Comparison of ENCODE assay signal across 10 cellular contexts in genomic region chr16:50611332-50611934, GRCh38.
DNase-seq lines count a peak whose midpoint lies in the region; ATAC-seq lines count a peak whose summit lies in the region.
"Had no signal": no experiment of that assay in that cellular context is flagged by ENCODE, and none has a peak within 500 bp of the region (broad histone marks: within the 10 kb centered on the region; RNA-seq: fewer than 3 reads in every experiment).

No MANE protein-coding gene starts in this region.

- H3K36me3 ChIP-seq in BLaER1 treated with 17β-estradiol and CSF1 and Interleukin-3, amounts not matched to agents 10 nM and 100 nM, result no peaks in the 10 kb centered on the region

- no peak overlapping the region for H3K4me3 ChIP-seq in BLaER1 treated with 17β-estradiol and CSF1 and Interleukin-3, amounts not matched to agents 10 nM and 100 nM
- H3K4me3 ChIP-seq: testis had no signal

- peaks cover 38 to 66% (median 63%) of the 10 kb centered on the region in 10 experiments for H3K4me1 ChIP-seq in BLaER1 treated with 17β-estradiol and CSF1 and Interleukin-3, amounts not matched to agents 10 nM and 100 nM

- H3K9ac ChIP-seq in BLaER1 treated with 17β-estradiol and CSF1 and Interleukin-3, amounts not matched to agents 10 nM and 100 nM, result peak overlapping the region in 1 of 11 experiments; percentile 18; a peak in 1 of 22 replicates

- DNase-seq in HS-5 (ENCODE audit: low read depth), result peak; percentile 2
- DNase-seq in astrocyte of the hippocampus (ENCODE audit: low read depth, low spot score), result peak; percentile 14
- peak; percentile 64 for DNase-seq in kidney tubule cell (ENCODE audit: low spot score)
- no peak for DNase-seq in activated CD4-positive, alpha-beta T cell treated with anti-CD3 and anti-CD28 coated beads for 48 hours
- no peak for DNase-seq in mucosa of gallbladder (ENCODE audit: low spot score)
- DNase-seq in KG1 (lab: John Stamatoyannopoulos, UW), result no peak
- DNase-seq: NCI-H1694 treated with DMSO at 0.1 percent for 48 hours, testis had no signal

- H3K27me3 ChIP-seq in BLaER1 treated with 17β-estradiol and CSF1 and Interleukin-3, amounts not matched to agents 10 nM and 100 nM, result no peaks in the 10 kb centered on the region
- H3K27me3 ChIP-seq: testis had no signal

- no peaks in the 10 kb centered on the region for H3K9me3 ChIP-seq in BLaER1 treated with 17β-estradiol and CSF1 and Interleukin-3, amounts not matched to agents 10 nM and 100 nM (replicated peaks in 1 of 11)
- H3K9me3 ChIP-seq: testis had no signal

- H3K4me2 ChIP-seq in BLaER1 treated with 17β-estradiol and CSF1 and Interleukin-3, amounts not matched to agents 10 nM and 100 nM, result peak overlapping the region; percentile 27 to 98 (median 92); a peak in 21 of 22 replicates

- no peak for ATAC-seq in GM19023 (IDR thresholded peaks at IDR 0.05; ENCODE audit: unreplicated experiment)

- no peaks in the 10 kb centered on the region for H4K20me1 ChIP-seq in BLaER1 treated with 17β-estradiol and CSF1 and Interleukin-3, amounts not matched to agents 10 nM and 100 nM

- peak overlapping the region in 9 of 11 experiments; percentile 29 to 87 (median 48); a peak in 13 of 22 replicates for H3K27ac ChIP-seq in BLaER1 treated with 17β-estradiol and CSF1 and Interleukin-3, amounts not matched to agents 10 nM and 100 nM
- H3K27ac ChIP-seq: testis had no signal

Comparison
In these comparisons a context has a peak if more than half of its experiments do, and no peak if none do; other contexts are left out.
1. DNase-seq: peak in HS-5 (single experiment), astrocyte of the hippocampus (single experiment) and kidney tubule cell (single experiment); none in activated CD4-positive, alpha-beta T cell treated with anti-CD3 and anti-CD28 coated beads for 48 hours (single experiment), mucosa of gallbladder (single experiment) and KG1 (single experiment).